12 cellular contexts compared by ENCODE assay signal in the genomic region with DNA sequence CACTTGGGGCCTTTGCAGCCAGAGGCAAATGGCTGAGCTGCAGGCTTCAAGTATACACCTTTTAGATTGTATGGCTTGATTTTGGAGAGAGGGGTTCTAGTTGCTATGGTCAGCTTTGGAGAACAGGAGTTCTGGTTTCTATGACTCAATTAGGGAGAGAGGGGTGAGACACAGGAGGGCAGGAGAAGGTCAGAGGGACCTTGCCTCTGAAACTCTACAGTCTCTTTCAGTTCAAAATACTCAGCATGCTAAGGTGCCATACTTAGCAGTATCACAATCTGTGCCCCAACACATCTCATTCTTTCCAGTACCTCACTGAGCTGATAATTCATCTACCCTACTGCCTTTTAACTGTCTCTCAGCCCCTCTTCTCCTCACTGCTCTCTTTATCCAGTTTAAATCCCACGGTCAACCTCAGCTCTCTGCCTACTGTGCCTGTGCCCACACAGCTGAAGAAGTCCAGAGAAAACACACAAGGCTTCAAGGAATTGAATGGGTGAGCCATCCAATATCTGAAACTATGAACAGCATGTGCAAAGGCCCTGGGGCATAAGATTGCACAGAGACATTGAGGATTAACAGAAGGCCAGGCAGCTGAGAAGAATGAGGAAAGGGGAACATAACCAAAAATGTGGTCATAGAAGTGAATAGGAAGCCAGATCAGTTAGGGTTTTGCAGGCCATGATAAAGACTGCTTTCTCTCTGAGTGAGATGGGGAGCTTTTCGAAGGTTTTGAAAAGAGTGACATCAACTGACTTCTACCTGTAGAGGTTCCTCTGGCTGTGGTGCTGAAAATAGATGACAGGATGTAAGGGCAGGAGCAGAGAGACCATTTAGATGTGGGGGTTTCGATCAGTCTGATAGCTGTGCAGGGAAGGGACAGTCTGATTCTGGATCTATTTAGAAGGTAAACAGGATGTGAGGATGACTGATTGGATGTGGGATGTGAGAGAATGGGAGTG. TPM values are rescaled to one million over a fixed set of nuclear protein-coding genes. Genes with fewer than 3 reads are reported as not detected.
DNase-seq lines count a peak whose midpoint lies in the region; ATAC-seq lines count a peak whose summit lies in the region.
"Had no signal": no experiment of that assay in that cellular context is flagged by ENCODE, and none has a peak within 500 bp of the region (broad histone marks: within the 10 kb centered on the region; RNA-seq: fewer than 3 reads in every experiment).

No MANE protein-coding gene starts in this region.

- DNase-seq in GDM1 (lab: John Stamatoyannopoulos, UW) (no peak), NCI-H2196 (lab: John Stamatoyannopoulos, UW; ENCODE audit: unreplicated experiment) (no peak), SW 1271 (lab: John Stamatoyannopoulos, UW) (no peak), occipital lobe (lab: John Stamatoyannopoulos, UW) (no peak)
- DNase-seq: anterior cingulate cortex, retina had no signal

- ATAC-seq in GM18502 (IDR thresholded peaks at IDR 0.05; ENCODE audit: poor library complexity, unreplicated experiment) (peak; percentile 70), GM19351 (IDR thresholded peaks at IDR 0.05; ENCODE audit: unreplicated experiment) (peak; percentile 76), HG02759 (IDR thresholded peaks at IDR 0.05; ENCODE audit: unreplicated experiment) (peak; percentile 66), HG03565 (IDR thresholded peaks at IDR 0.05; ENCODE audit: unreplicated experiment) (peak; percentile 60)

RNA-seq across cellular contexts. Expression of gene C3orf80, which starts 54.5 kb away (rescaled TPM):
- 15.0 TPM for total RNA-seq in occipital lobe
- total RNA-seq: B cell, dermis microvascular lymphatic vessel endothelial cell had no signal
